In the genomic region with DNA sequence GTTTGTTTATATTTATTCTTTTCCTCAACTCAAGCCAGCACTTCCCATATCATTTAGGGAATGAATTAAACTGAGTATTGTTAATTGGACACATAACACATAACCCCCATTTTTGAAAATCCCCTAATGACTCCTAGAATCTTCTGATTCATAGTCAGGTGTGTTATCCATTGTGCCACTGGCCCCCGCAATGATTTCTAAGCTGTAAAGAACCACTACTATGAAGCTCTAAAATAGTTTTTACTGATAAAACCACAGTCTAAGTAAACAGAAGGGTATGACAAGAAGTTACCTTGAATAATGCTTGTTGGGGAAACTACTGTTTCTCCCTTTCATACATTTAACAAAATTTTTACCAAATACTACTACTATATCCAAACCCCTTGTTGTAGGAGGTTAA, we compare ENCODE assay signal across 9 cellular contexts.
"Had no signal": no experiment of that assay in that cellular context is flagged by ENCODE, and none has a peak within 500 bp of the region (broad histone marks: within the 10 kb centered on the region; RNA-seq: fewer than 3 reads in every experiment).

No MANE protein-coding gene starts in this region.

- H3K9me3 ChIP-seq: HAP-1 had no signal

- H3K4me3 ChIP-seq: GM23248, HAP-1, K562 had no signal

- ATAC-seq: HCT116, K562 had no signal

- DNase-seq: GM23248, GOT3, H7, HFFc6, IMR-90, KG1 had no signal

- H3K27ac ChIP-seq: GM23248 had no signal
